In the genomic region with DNA sequence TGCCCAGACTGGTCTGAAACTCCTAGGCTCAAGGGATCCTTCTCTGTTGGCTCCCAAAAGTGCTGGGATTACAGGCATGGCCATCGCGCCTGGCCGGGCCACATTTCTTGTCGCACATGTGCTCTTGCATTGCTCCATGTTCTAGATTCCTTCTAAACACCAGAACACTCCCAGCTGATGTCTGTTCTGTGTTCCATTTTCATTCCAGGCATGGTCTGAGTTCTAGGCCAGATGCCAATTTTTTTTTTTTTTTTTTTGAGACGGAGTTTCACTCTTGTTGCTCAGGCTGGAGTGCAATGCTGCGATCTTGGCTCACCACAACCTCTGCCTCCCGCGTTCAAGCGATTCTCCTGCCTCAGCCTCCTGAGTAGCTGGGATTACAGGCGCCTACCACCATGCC, we compare ENCODE assay signal across 1 cellular context.
TF ChIP-seq lines count a peak whose summit lies in the region.

No MANE protein-coding gene starts in this region.

TF ChIP-seq in K562, 482 proteins besides CTCF, POLR2A, EP300 and RAD21:
- TF ChIP-seq NFIC (IDR thresholded peaks at IDR 0.05): peak; percentile 53
- 0 out of 2 replicates have a peak, but pooled peaks have one; percentile 23 for TF ChIP-seq ZNF384 (IDR thresholded peaks at IDR 0.05; ENCODE audit: low read depth, low read length)
TF ChIP-seq in K562: peak in this region for 2; not testable (repeated sequence) for 480.
